1 cellular context compared by ENCODE assay signal in the genomic region with DNA sequence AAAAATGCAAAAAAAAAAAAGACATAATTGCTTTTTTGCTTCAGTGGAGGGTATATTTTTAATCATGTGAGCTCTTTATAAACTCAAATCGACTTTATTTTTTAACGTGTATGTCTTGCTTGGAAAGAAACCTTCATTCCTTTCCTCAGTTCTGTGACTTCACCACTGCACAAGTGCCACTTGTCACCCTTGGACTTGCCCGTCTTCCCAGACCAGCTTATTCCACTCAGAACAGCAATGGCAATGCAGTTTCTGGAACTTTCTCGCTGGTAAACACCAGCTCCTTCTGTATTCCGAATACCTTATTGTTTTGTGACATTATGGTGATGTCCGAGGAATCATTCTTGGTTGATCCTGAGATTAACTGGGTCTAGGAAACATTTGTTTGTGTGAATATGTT.
TF ChIP-seq lines count a peak whose summit lies in the region.

No MANE protein-coding gene starts in this region.

TF ChIP-seq in SK-N-SH treated with all-trans-retinoic acid at 6 μM for 48 hours, 23 proteins besides CTCF, POLR2A, EP300 and RAD21 (continued from another document):
- TF ChIP-seq, protein P1, sequence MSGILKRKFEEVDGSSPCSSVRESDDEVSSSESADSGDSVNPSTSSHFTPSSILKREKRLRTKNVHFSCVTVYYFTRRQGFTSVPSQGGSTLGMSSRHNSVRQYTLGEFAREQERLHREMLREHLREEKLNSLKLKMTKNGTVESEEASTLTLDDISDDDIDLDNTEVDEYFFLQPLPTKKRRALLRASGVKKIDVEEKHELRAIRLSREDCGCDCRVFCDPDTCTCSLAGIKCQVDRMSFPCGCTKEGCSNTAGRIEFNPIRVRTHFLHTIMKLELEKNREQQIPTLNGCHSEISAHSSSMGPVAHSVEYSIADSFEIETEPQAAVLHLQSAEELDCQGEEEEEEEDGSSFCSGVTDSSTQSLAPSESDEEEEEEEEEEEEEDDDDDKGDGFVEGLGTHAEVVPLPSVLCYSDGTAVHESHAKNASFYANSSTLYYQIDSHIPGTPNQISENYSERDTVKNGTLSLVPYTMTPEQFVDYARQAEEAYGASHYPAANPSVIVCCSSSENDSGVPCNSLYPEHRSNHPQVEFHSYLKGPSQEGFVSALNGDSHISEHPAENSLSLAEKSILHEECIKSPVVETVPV (CRISPR knock-in tag; IDR thresholded peaks at IDR 0.05) = no peak
- TF ChIP-seq, protein P2, sequence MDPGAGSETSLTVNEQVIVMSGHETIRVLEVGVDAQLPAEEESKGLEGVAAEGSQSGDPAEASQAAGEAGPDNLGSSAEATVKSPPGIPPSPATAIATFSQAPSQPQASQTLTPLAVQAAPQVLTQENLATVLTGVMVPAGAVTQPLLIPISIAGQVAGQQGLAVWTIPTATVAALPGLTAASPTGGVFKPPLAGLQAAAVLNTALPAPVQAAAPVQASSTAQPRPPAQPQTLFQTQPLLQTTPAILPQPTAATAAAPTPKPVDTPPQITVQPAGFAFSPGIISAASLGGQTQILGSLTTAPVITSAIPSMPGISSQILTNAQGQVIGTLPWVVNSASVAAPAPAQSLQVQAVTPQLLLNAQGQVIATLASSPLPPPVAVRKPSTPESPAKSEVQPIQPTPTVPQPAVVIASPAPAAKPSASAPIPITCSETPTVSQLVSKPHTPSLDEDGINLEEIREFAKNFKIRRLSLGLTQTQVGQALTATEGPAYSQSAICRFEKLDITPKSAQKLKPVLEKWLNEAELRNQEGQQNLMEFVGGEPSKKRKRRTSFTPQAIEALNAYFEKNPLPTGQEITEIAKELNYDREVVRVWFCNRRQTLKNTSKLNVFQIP (CRISPR knock-in tag; IDR thresholded peaks at IDR 0.05; ENCODE audit: borderline replicate concordance, low read depth) = no peak
- TF ChIP-seq, protein P3, sequence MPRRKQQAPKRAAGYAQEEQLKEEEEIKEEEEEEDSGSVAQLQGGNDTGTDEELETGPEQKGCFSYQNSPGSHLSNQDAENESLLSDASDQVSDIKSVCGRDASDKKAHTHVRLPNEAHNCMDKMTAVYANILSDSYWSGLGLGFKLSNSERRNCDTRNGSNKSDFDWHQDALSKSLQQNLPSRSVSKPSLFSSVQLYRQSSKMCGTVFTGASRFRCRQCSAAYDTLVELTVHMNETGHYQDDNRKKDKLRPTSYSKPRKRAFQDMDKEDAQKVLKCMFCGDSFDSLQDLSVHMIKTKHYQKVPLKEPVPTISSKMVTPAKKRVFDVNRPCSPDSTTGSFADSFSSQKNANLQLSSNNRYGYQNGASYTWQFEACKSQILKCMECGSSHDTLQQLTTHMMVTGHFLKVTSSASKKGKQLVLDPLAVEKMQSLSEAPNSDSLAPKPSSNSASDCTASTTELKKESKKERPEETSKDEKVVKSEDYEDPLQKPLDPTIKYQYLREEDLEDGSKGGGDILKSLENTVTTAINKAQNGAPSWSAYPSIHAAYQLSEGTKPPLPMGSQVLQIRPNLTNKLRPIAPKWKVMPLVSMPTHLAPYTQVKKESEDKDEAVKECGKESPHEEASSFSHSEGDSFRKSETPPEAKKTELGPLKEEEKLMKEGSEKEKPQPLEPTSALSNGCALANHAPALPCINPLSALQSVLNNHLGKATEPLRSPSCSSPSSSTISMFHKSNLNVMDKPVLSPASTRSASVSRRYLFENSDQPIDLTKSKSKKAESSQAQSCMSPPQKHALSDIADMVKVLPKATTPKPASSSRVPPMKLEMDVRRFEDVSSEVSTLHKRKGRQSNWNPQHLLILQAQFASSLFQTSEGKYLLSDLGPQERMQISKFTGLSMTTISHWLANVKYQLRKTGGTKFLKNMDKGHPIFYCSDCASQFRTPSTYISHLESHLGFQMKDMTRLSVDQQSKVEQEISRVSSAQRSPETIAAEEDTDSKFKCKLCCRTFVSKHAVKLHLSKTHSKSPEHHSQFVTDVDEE (CRISPR knock-in tag; IDR thresholded peaks at IDR 0.05) = no peak
